ENCODE assay signal across 14 cellular contexts in genomic region chr1:53145619-53145941, GRCh38. TPM values are rescaled to one million over a fixed set of nuclear protein-coding genes. Genes with fewer than 3 reads are reported as not detected.
DNase-seq lines count a peak whose midpoint lies in the region; TF ChIP-seq lines count a peak whose summit lies in the region.
"Had no signal": no experiment of that assay in that cellular context is flagged by ENCODE, and none has a peak within 500 bp of the region (broad histone marks: within the 10 kb centered on the region; RNA-seq: fewer than 3 reads in every experiment).

No MANE protein-coding gene starts in this region.

- CTCF ChIA-PET in PC-9 (lab: Charles Lee) = no interaction called here

- intact Hi-C loops in PC-9 (cut with micrococcal nuclease; ENCODE audit: unreplicated experiment) = no loop called here

- peaks cover 10% of the 10 kb centered on the region; the same call in 1 of the 2 replicates for H3F3A ChIP-seq in PC-9 (ENCODE audit: insufficient read depth, low read depth)

- H3K27ac ChIP-seq in PC-9 (peak overlapping the region; percentile 36), muscle layer of duodenum (ENCODE audit: low read length) (peak overlapping the region; percentile 91), suprapubic skin (peak overlapping the region; percentile 39)

- no peak for TF ChIP-seq CTCF in PC-9 (conservative IDR thresholded peaks at IDR 0.05)
- no peak for TF ChIP-seq CTCF in chondrocyte (IDR thresholded peaks at IDR 0.05)
- no peak for TF ChIP-seq CTCF in suprapubic skin (IDR thresholded peaks at IDR 0.05)

- BruUV-seq in PC-9 (replicated peaks; lab: Mats Ljungman, UMichigan) = no TSS peak

- no peaks in the 10 kb centered on the region for H4K20me1 ChIP-seq in PC-9 (ENCODE audit: insufficient read depth)

- H3K27me3 ChIP-seq in PC-9 (ENCODE audit: insufficient read depth, low read depth) = no peaks in the 10 kb centered on the region
- H3K27me3 ChIP-seq in muscle layer of duodenum (ENCODE audit: low read depth, low read length) = no peaks in the 10 kb centered on the region
- H3K27me3 ChIP-seq in suprapubic skin = no peaks in the 10 kb centered on the region

- TF ChIP-seq EP300 in suprapubic skin (IDR thresholded peaks at IDR 0.05) = no peak

- H3K4me1 Mint-ChIP-seq in chondrocyte (ENCODE audit: low read depth) = peaks cover 25% of the 10 kb centered on the region

- H3K9me3 Mint-ChIP-seq in chondrocyte (ENCODE audit: low read depth) = no peaks in the 10 kb centered on the region

- peak overlapping the region; percentile 98 for H3K27ac Mint-ChIP-seq in chondrocyte (ENCODE audit: unreplicated experiment)
- H3K27ac Mint-ChIP-seq: CD4-positive, CD25-positive, alpha-beta regulatory T cell had no signal

- no peaks in the 10 kb centered on the region for H3K36me3 Mint-ChIP-seq in chondrocyte (ENCODE audit: low read depth)
- H3K36me3 Mint-ChIP-seq: CD4-positive, CD25-positive, alpha-beta regulatory T cell had no signal

- no peaks in the 10 kb centered on the region for H3K9me2 ChIP-seq in PC-9 (ENCODE audit: insufficient read depth)

- H3K4me3 ChIP-seq in PC-9 (no peak overlapping the region), muscle layer of duodenum (ENCODE audit: low read depth in 1 of 2, low read length in 2 of 2) (no peak overlapping the region), suprapubic skin (no peak overlapping the region)

- H3K9me3 ChIP-seq in PC-9 (ENCODE audit: insufficient read depth, low read depth) (no peaks in the 10 kb centered on the region), muscle layer of duodenum (ENCODE audit: control insufficient read depth in 1 of 2, low read length in 2 of 2) (no peaks in the 10 kb centered on the region), suprapubic skin (no peaks in the 10 kb centered on the region)

- no peak overlapping the region for H2AFZ ChIP-seq in PC-9

- no peak overlapping the region for H3K4me3 Mint-ChIP-seq in chondrocyte (ENCODE audit: unreplicated experiment)
- H3K4me3 Mint-ChIP-seq: CD4-positive, CD25-positive, alpha-beta regulatory T cell had no signal

- DNase-seq in PC-9 (no peak), chondrocyte (ENCODE audit: low spot score) (no peak), suprapubic skin (ENCODE audit: low spot score in 2 of 2) (no peak), Kasumi-1 (lab: John Stamatoyannopoulos, UW) (no peak), NCI-H1436 (lab: John Stamatoyannopoulos, UW) (no peak), HPDE6-E6E7 (ENCODE audit: extremely low spot score) (no peak)
- DNase-seq: activated gamma-delta T cell treated with Interleukin-2 at 50 U/mL for 16 hours; CD4-positive, CD25-positive, alpha-beta regulatory T cell; KG1; NCI-H187 treated with DMSO at 0.1 percent for 48 hours; SHP77 treated with DMSO at 0.1 percent for 48 hours; stimulated activated CD4-positive, alpha-beta T cell treated with anti-CD3 and anti-CD28 coated beads, Interleukin-2, amount 100 ng/mL, for 24 hours had no signal

- no peaks in the 10 kb centered on the region for H3K36me3 ChIP-seq in PC-9 (ENCODE audit: low read depth)
- H3K36me3 ChIP-seq in muscle layer of duodenum (ENCODE audit: control insufficient read depth in 1 of 2, insufficient read depth in 2 of 2, low read length in 2 of 2) = no peaks in the 10 kb centered on the region
- no peaks in the 10 kb centered on the region for H3K36me3 ChIP-seq in suprapubic skin

- H3K27me3 Mint-ChIP-seq in chondrocyte (ENCODE audit: low read depth) = no peaks in the 10 kb centered on the region
- H3K27me3 Mint-ChIP-seq: CD4-positive, CD25-positive, alpha-beta regulatory T cell had no signal

- H3K4me1 ChIP-seq in PC-9 (replicated peaks; ENCODE audit: insufficient read depth) (peaks cover 32% of the 10 kb centered on the region), muscle layer of duodenum (ENCODE audit: control insufficient read depth in 1 of 2, insufficient read depth in 2 of 2, low read length in 2 of 2) (peaks cover 6 to 8% of the 10 kb centered on the region in 2 donors), suprapubic skin (peaks cover under 1% of the 10 kb centered on the region)

- POLR2A ChIA-PET in PC-9 (lab: Charles Lee; ENCODE audit: unreplicated experiment) = interaction anchor here (0.6 to 1.0 kb wide), 3 partner anchors 14 to 98 kb away, joined by 5 to 9 read pairs (median 7); no protein-coding TSS in a partner anchor

- H3K4me2 ChIP-seq in PC-9 = peak overlapping the region; percentile 61

- no peak for TF ChIP-seq POLR2A in suprapubic skin (IDR thresholded peaks at IDR 0.05)

- 91% methylated on average over 5 of the region's 5 CpGs for WGBS in suprapubic skin

- H3K79me2 ChIP-seq in PC-9 (ENCODE audit: low read depth) = no peaks in the 10 kb centered on the region

RNA-seq across cellular contexts. Expression of gene SLC1A7, which starts 3.1 kb away (rescaled TPM):
- total RNA-seq in PC-9 (2021) (not detected in 2 replicates), chondrocyte (not detected in 3 replicates), suprapubic skin (not detected)
- total RNA-seq: activated CD8-positive, alpha-beta memory T cell treated with anti-CD3 and anti-CD28 coated beads for 36 hours; CD4-positive, CD25-positive, alpha-beta regulatory T cell had no signal

RNA-seq across cellular contexts. Expression of gene CPT2, which starts 51.0 kb away (rescaled TPM):
- total RNA-seq in PC-9 (2021) = 32.2 and 35.7 TPM in 2 replicates
- 11.0 to 12.6 TPM (median 12.3 TPM) in 3 replicates for total RNA-seq in chondrocyte
- total RNA-seq in suprapubic skin = 10 to 100 TPM; 26.1 to 30.4 (median 29.5) TPM

Comparison
In these comparisons a context has a peak if more than half of its experiments do, and no peak if none do; other contexts are left out.
1. H3K27ac ChIP-seq: peak in every context shown above with its lines; median percentile 91 in muscle layer of duodenum; 39 in suprapubic skin; 36 in PC-9.